In genomic region chr2:182207049-182207746, GRCh38 we compare ENCODE assay signal across 14 cellular contexts.
DNase-seq lines count a peak whose midpoint lies in the region; ATAC-seq lines count a peak whose summit lies in the region.
"Had no signal": no experiment of that assay in that cellular context is flagged by ENCODE, and none has a peak within 500 bp of the region (broad histone marks: within the 10 kb centered on the region; RNA-seq: fewer than 3 reads in every experiment).

No MANE protein-coding gene starts in this region.

- DNase-seq in H4 (ENCODE audit: low spot score): no peak
- DNase-seq in cerebellum (ENCODE audit: low spot score): no peak
- no peak for DNase-seq in RKO (ENCODE audit: low spot score)
- no peak for DNase-seq in kidney tubule cell (ENCODE audit: low spot score)
- DNase-seq: activated CD4-positive, alpha-beta T cell treated with anti-CD3 and anti-CD28 coated beads, Interleukin-2, amount 50 U/mL, for 48 hours; CD4-positive, alpha-beta memory T cell; dermis blood vessel endothelial cell; NK-92 treated with Interleukin-12 subunit alpha and Interleukin-12 subunit beta, amount 100 ng/mL, for 24 hours; SJCRH30 had no signal

- ATAC-seq in GM18499 (IDR thresholded peaks at IDR 0.05; ENCODE audit: insufficient read depth, unreplicated experiment) (peak; percentile 65), GM19438 (IDR thresholded peaks at IDR 0.05; ENCODE audit: low read depth, unreplicated experiment) (peak; percentile 81), HG02798 (IDR thresholded peaks at IDR 0.05; ENCODE audit: poor library complexity, unreplicated experiment) (peak; percentile 83), HG03378 (IDR thresholded peaks at IDR 0.05; ENCODE audit: unreplicated experiment) (peak; percentile 87)
- ATAC-seq: A549 had no signal
